ENCODE assay signal across 18 cellular contexts in the genomic region with DNA sequence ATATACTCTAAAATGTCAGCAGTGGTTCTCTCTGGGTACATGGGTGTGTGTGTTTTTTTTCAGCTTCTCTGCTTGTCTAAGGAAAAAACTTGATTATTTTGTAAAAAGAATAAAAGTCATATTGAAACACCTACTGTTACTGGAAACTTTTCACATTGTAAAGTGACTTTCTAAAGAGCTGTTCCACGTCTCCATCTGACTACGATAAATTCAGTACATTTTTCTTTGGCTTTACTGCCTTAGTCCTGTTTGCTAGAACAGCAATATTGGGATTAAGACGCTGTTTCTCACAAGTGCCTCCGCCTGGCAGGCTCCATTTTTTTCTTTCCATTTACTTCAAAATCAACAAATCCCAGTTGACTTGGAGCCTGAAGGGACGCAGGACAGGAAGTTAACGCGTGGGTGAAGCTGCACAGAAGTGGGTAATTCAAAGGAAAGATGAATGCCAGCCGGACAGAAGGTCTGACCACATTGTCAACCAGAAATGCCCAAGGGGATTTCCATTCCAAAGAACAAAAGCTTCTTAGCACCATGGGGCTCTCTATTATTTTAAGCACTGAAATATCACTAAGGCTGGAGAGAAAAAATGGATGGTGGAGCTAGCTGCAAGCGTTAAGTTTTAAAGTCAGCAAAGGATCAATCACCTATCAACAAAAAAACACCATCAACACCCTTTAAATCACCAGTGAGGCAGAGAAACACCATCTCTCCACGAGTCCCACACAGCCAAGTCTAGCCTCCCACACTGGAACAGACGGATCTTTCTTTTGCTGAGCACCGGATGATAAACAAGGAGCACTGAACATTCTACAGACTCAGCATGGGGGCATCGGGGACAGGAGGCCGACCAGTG. TPM values are rescaled to one million over a fixed set of nuclear protein-coding genes. Genes with fewer than 3 reads are reported as not detected.
DNase-seq lines count a peak whose midpoint lies in the region; ATAC-seq and TF ChIP-seq lines count a peak whose summit lies in the region.
"Had no signal": no experiment of that assay in that cellular context is flagged by ENCODE, and none has a peak within 500 bp of the region (broad histone marks: within the 10 kb centered on the region; RNA-seq: fewer than 3 reads in every experiment).

No MANE protein-coding gene starts in this region.

- H3K14ac ChIP-seq in neuronal stem cell (ENCODE audit: low read length): no peak overlapping the region

- H3K4me3 Mint-ChIP-seq in activated naive CD8-positive, alpha-beta T cell treated with anti-CD3 and anti-CD28 coated beads, Interleukin-2, amount 50 U/mL, for 24 hours: peak overlapping the region; percentile 70
- H3K4me3 Mint-ChIP-seq: activated naive CD8-positive, alpha-beta T cell treated with anti-CD3 and anti-CD28 coated beads, Interleukin-2, amount 10 ng/mL, durations not matched to agents 7 days and 5 days; CD4-positive, alpha-beta memory T cell had no signal

- no peak overlapping the region for H3K9ac ChIP-seq in neuronal stem cell (ENCODE audit: low read depth, low read length, poor library complexity)

- H3K4me3 ChIP-seq in HAP-1: no peak overlapping the region
- no peak overlapping the region for H3K4me3 ChIP-seq in neuronal stem cell (ENCODE audit: low read length in 2 of 2)
- no peak overlapping the region for H3K4me3 ChIP-seq in upper lobe of left lung
- H3K4me3 ChIP-seq: heart right ventricle, MG63, mucosa of descending colon, prostate gland, testis had no signal

- peak overlapping the region; percentile 33 for H3K18ac ChIP-seq in neuronal stem cell (ENCODE audit: low read length)

- H3K9me3 ChIP-seq in HAP-1 (no peaks in the 10 kb centered on the region), neuronal stem cell (replicated peaks in 1 of 2; ENCODE audit: control insufficient read depth in 2 of 2, insufficient read depth in 1 of 2, low read depth in 1 of 2, low read length in 2 of 2) (no peaks in the 10 kb centered on the region), upper lobe of left lung (no peaks in the 10 kb centered on the region)
- H3K9me3 ChIP-seq: heart right ventricle, MG63, mucosa of descending colon, prostate gland, testis had no signal

- no peak overlapping the region for H4K91ac ChIP-seq in neuronal stem cell (ENCODE audit: low read depth, low read length, poor library complexity)

- H3K4me2 ChIP-seq in neuronal stem cell (ENCODE audit: insufficient read depth, low read length, poor library complexity, severe bottlenecking): peak overlapping the region; percentile 62

- no peak overlapping the region for H2AK5ac ChIP-seq in neuronal stem cell (ENCODE audit: low read depth, low read length)

- no peak overlapping the region for H4K8ac ChIP-seq in neuronal stem cell (ENCODE audit: low read depth, low read length)

- no peak for TF ChIP-seq EP300 in upper lobe of left lung (IDR thresholded peaks at IDR 0.05)

- TF ChIP-seq POLR2A in upper lobe of left lung (IDR thresholded peaks at IDR 0.05): no peak

- ATAC-seq in activated naive CD8-positive, alpha-beta T cell treated with anti-CD3 and anti-CD28 coated beads, Interleukin-2, amount 50 U/mL, for 24 hours: peak; percentile 75
- ATAC-seq in upper lobe of left lung (ENCODE audit: low FRiP score in 2 of 2): no peak
- ATAC-seq: heart right ventricle, mucosa of descending colon had no signal

- peaks cover 66% of the 10 kb centered on the region for H3K36me3 ChIP-seq in HAP-1 (replicated peaks)
- peaks cover 46 to 89% of the 10 kb centered on the region in 2 donors for H3K36me3 ChIP-seq in neuronal stem cell (replicated peaks in 1 of 2; ENCODE audit: control insufficient read depth in 2 of 2, insufficient read depth in 2 of 2, low read length in 2 of 2)
- peaks cover 27 to 92% (median 72%) of the 10 kb centered on the region in 4 donors for H3K36me3 ChIP-seq in upper lobe of left lung

- DNase-seq in D341Med (ENCODE audit: low spot score): peak; percentile 34
- DNase-seq in HAP-1 (ENCODE audit: low spot score in 2 of 2): peak; percentile 77 to 86
- peak; percentile 28 for DNase-seq in activated naive CD8-positive, alpha-beta T cell treated with anti-CD3 and anti-CD28 coated beads, Interleukin-2, amount 50 U/mL, for 24 hours
- peak; percentile 70 for DNase-seq in neuronal stem cell (ENCODE audit: low spot score)
- no peak for DNase-seq in NCI-H226
- no peak for DNase-seq in upper lobe of left lung
- no peak for DNase-seq in NCI-H446 (lab: John Stamatoyannopoulos, UW)
- DNase-seq: activated naive CD8-positive, alpha-beta T cell treated with anti-CD3 and anti-CD28 coated beads, Interleukin-2, amount 10 ng/mL, durations not matched to agents 7 days and 5 days; CD4-positive, alpha-beta memory T cell; heart right ventricle; MG63; mucosa of descending colon; NCI-H2029 treated with DMSO at 0.1 percent for 48 hours; NCI-H82; RPMI8226; testis had no signal

- in situ Hi-C loops in HAP-1 (cut with MboI; ENCODE audit: low sequenced_read_pairs): no loop called here

- H2BK15ac ChIP-seq in neuronal stem cell (ENCODE audit: low read length): no peak overlapping the region

- no peak overlapping the region for H2BK12ac ChIP-seq in neuronal stem cell (ENCODE audit: low read length)

- H3K27ac ChIP-seq in neuronal stem cell (replicated peaks; ENCODE audit: low read length) (peak overlapping the region; percentile 88), upper lobe of left lung (no peak overlapping the region)
- H3K27ac ChIP-seq: epithelial cell of prostate, heart right ventricle, prostate gland, testis had no signal

- WGBS in neuronal stem cell (ENCODE audit: extremely low coverage in 2 of 2, insufficient read length in 2 of 2, insufficient replicate concordance in 1 of 2), 2 donors: no CpG with 5 or more reads among the region's 14 CpGs
- WGBS in upper lobe of left lung, 2 donors: 77 to 85% methylated on average over 14 of the region's 14 CpGs

- H3K4ac ChIP-seq in neuronal stem cell (ENCODE audit: low read length): no peak overlapping the region

- H2AFZ ChIP-seq in neuronal stem cell (ENCODE audit: low read length): no peak overlapping the region

- H3K4me1 Mint-ChIP-seq in activated naive CD8-positive, alpha-beta T cell treated with anti-CD3 and anti-CD28 coated beads, Interleukin-2, amount 50 U/mL, for 24 hours: peaks cover 28% of the 10 kb centered on the region

- H3K23ac ChIP-seq in neuronal stem cell (ENCODE audit: low read depth, low read length, poor library complexity): no peak overlapping the region

- H2BK120ac ChIP-seq in neuronal stem cell (ENCODE audit: low read depth, low read length): peak overlapping the region; percentile 52

- H3K36me3 Mint-ChIP-seq in activated naive CD8-positive, alpha-beta T cell treated with anti-CD3 and anti-CD28 coated beads, Interleukin-2, amount 50 U/mL, for 24 hours (ENCODE audit: low read depth): peaks cover 72% of the 10 kb centered on the region

- peak overlapping the region; percentile 90 for H3K27ac Mint-ChIP-seq in activated naive CD8-positive, alpha-beta T cell treated with anti-CD3 and anti-CD28 coated beads, Interleukin-2, amount 50 U/mL, for 24 hours
- H3K27ac Mint-ChIP-seq: activated naive CD8-positive, alpha-beta T cell treated with anti-CD3 and anti-CD28 coated beads, Interleukin-2, amount 10 ng/mL, durations not matched to agents 7 days and 5 days had no signal

- no peaks in the 10 kb centered on the region for H3K27me3 Mint-ChIP-seq in activated naive CD8-positive, alpha-beta T cell treated with anti-CD3 and anti-CD28 coated beads, Interleukin-2, amount 50 U/mL, for 24 hours
- H3K27me3 Mint-ChIP-seq: activated naive CD8-positive, alpha-beta T cell treated with anti-CD3 and anti-CD28 coated beads, Interleukin-2, amount 10 ng/mL, durations not matched to agents 7 days and 5 days; CD4-positive, alpha-beta memory T cell had no signal

- H3K27me3 ChIP-seq in HAP-1 (ENCODE audit: low read depth) (no peaks in the 10 kb centered on the region), neuronal stem cell (ENCODE audit: control insufficient read depth in 3 of 3, insufficient read depth in 3 of 3, low read depth in 1 of 3, low read length in 3 of 3) (no peaks in the 10 kb centered on the region), upper lobe of left lung (no peaks in the 10 kb centered on the region)
- H3K27me3 ChIP-seq: heart right ventricle, MG63, testis had no signal

- no peaks in the 10 kb centered on the region for H3K9me3 Mint-ChIP-seq in activated naive CD8-positive, alpha-beta T cell treated with anti-CD3 and anti-CD28 coated beads, Interleukin-2, amount 50 U/mL, for 24 hours
- H3K9me3 Mint-ChIP-seq: activated naive CD8-positive, alpha-beta T cell treated with anti-CD3 and anti-CD28 coated beads, Interleukin-2, amount 10 ng/mL, durations not matched to agents 7 days and 5 days; CD4-positive, alpha-beta memory T cell had no signal

- H3K79me1 ChIP-seq in neuronal stem cell (ENCODE audit: low read depth, low read length): peaks cover under 1% of the 10 kb centered on the region

- H3K4me1 ChIP-seq in HAP-1 (peaks cover 23% of the 10 kb centered on the region), neuronal stem cell (ENCODE audit: control insufficient read depth in 2 of 2, insufficient read depth in 1 of 2, low read depth in 1 of 2, low read length in 2 of 2) (peaks cover 6 to 18% of the 10 kb centered on the region in 2 donors), upper lobe of left lung (no peaks in the 10 kb centered on the region)
- H3K4me1 ChIP-seq: heart right ventricle, prostate gland, testis had no signal

- no peak for TF ChIP-seq CTCF in upper lobe of left lung (IDR thresholded peaks at IDR 0.05)

- peak overlapping the region; percentile 22 for H2BK5ac ChIP-seq in neuronal stem cell (ENCODE audit: low read length)

RNA-seq across cellular contexts. Expression of a gene that starts 8.4 kb away (rescaled TPM):
- polyA plus RNA-seq in neuronal stem cell (2013, experiment 1 of 2): 79.0 TPM
- polyA plus RNA-seq in neuronal stem cell (2013, experiment 2 of 2): 78.5 TPM
- 10 to 100 TPM; 41.0 to 92.2 (median 51.8) TPM for total RNA-seq in upper lobe of left lung

RNA-seq across cellular contexts. Expression of a gene that starts 8.5 kb away (rescaled TPM):
- 11.1 TPM for polyA plus RNA-seq in neuronal stem cell (2013, experiment 1 of 2)
- 11.0 TPM for polyA plus RNA-seq in neuronal stem cell (2013, experiment 2 of 2)
- total RNA-seq in upper lobe of left lung: 10 to 100 TPM in 5 of 6 donors, 1 to 10 TPM in 1; 9.8 to 17.8 (median 13.2) TPM

RNA-seq across cellular contexts. Expression of a gene that starts 21.6 kb away (rescaled TPM):
- 23.9 TPM for polyA plus RNA-seq in neuronal stem cell (2013, experiment 1 of 2)
- polyA plus RNA-seq in neuronal stem cell (2013, experiment 2 of 2): 22.5 TPM
- 10 to 100 TPM; 17.6 to 79.6 (median 21.5) TPM for total RNA-seq in upper lobe of left lung

RNA-seq across cellular contexts. Expression of a gene that starts 41.3 kb away (rescaled TPM):
- polyA plus RNA-seq in neuronal stem cell (2013, experiment 1 of 2): 25.6 TPM
- 25.3 TPM for polyA plus RNA-seq in neuronal stem cell (2013, experiment 2 of 2)
- total RNA-seq in upper lobe of left lung: 10 to 100 TPM in 4 of 6 donors, 1 to 10 TPM in 2; 5.1 to 37.8 (median 11.7) TPM

RNA-seq across cellular contexts. Expression of a gene that starts 59.1 kb away (rescaled TPM):
- polyA plus RNA-seq in neuronal stem cell (2013, experiment 1 of 2): 14.6 TPM
- 14.5 TPM for polyA plus RNA-seq in neuronal stem cell (2013, experiment 2 of 2)
- total RNA-seq in upper lobe of left lung: 100 to 1,000 TPM in 1 of 6 donors, 10 to 100 TPM in 5; 32.2 to 101 (median 64.7) TPM

Comparison
In these comparisons a context has a peak if more than half of its experiments do, and no peak if none do; other contexts are left out.
1. DNase-seq: peak in D341Med (single experiment), HAP-1 (2 of 2), activated naive CD8-positive, alpha-beta T cell treated with anti-CD3 and anti-CD28 coated beads, Interleukin-2, amount 50 U/mL, for 24 hours (single experiment) and neuronal stem cell (single experiment); none in NCI-H226 (single experiment), upper lobe of left lung (0 of 2) and NCI-H446 (0 of 2).